ENCODE assay signal across 1 cellular context in the genomic region with DNA sequence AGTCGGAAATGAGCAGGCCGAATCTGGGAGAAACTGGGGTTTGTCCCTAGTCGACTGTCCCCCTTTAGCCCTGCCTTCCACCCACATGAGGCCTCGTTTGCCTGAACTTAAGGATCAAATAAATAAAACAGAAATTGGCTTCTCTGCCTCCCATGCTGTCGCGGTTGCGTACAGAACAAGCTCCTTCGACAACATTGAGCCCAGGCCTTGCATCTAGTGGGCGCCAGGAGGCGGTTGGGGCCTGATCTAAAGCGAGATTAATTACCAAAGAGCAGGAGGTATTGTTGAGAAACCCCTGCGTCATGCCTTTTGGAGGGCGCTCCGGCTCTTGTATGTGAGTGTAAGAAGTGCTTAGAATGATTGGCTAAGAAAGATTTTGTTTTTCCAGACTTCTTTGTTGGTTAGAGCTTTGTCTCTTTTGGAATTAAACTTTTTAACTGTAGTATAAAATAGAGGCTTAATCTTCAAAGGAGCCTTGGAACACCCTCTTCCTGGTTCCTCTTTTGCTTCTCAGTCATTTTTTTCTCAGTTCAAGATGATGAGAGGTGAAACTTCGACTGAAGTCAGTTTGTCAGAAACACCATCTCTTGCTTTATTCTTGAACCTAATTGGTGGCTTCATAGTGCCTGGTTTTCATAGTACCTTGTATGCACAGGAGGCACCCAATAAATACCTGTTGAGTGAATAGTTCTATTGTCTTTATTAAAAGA.
A peak's percentile ranks its signal among the peaks of the same experiment; 100 is the strongest.
TF ChIP-seq lines count a peak whose summit lies in the region.

No MANE protein-coding gene starts in this region.

TF ChIP-seq in HepG2, 621 proteins besides CTCF, POLR2A, EP300 and RAD21 (continues in another document):
- TF ChIP-seq, protein P1, sequence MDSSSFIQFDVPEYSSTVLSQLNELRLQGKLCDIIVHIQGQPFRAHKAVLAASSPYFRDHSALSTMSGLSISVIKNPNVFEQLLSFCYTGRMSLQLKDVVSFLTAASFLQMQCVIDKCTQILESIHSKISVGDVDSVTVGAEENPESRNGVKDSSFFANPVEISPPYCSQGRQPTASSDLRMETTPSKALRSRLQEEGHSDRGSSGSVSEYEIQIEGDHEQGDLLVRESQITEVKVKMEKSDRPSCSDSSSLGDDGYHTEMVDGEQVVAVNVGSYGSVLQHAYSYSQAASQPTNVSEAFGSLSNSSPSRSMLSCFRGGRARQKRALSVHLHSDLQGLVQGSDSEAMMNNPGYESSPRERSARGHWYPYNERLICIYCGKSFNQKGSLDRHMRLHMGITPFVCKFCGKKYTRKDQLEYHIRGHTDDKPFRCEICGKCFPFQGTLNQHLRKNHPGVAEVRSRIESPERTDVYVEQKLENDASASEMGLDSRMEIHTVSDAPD (CRISPR knock-in tag; IDR thresholded peaks at IDR 0.05) = peak; percentile 63; the same call in 1 of the 2 replicates
- TF ChIP-seq MXD4 (CRISPR knock-in tag; IDR thresholded peaks at IDR 0.05) (no peak), EZH2 (conservative IDR thresholded peaks at IDR 0.05; ENCODE audit: low read depth, low read length) (no peak), FOXP1 (IDR thresholded peaks at IDR 0.05) (no peak), FOXP1 (CRISPR knock-in tag; IDR thresholded peaks at IDR 0.05) (no peak), ARID2 (CRISPR knock-in tag; IDR thresholded peaks at IDR 0.05; ENCODE audit: borderline replicate concordance) (0 out of 2 replicates have a peak, but pooled peaks have one; percentile 70), ZFP82 (CRISPR knock-in tag; IDR thresholded peaks at IDR 0.05; ENCODE audit: borderline replicate concordance) (no peak), SMC3 (IDR thresholded peaks at IDR 0.05; ENCODE audit: low read length) (peak; percentile 57), STAG1 (CRISPR knock-in tag; IDR thresholded peaks at IDR 0.05) (peak; percentile 58), ZMYM2 (CRISPR knock-in tag; IDR thresholded peaks at IDR 0.05) (no peak), NFKBIZ (CRISPR knock-in tag; IDR thresholded peaks at IDR 0.05) (no peak), ZNF446 (CRISPR knock-in tag; IDR thresholded peaks at IDR 0.05) (peak; percentile 55; the same call in 1 of the 2 replicates), SMAD9 (CRISPR knock-in tag; IDR thresholded peaks at IDR 0.05) (no peak), DMAP1 (CRISPR knock-in tag; IDR thresholded peaks at IDR 0.05) (no peak), CEBPG (CRISPR knock-in tag; IDR thresholded peaks at IDR 0.05) (peak; percentile 38; the same call in 1 of the 2 replicates), GATA4 (IDR thresholded peaks at IDR 0.05; ENCODE audit: borderline replicate concordance, low read depth) (no peak), ZNF768 (CRISPR knock-in tag; IDR thresholded peaks at IDR 0.05) (no peak), SP4 (CRISPR knock-in tag; IDR thresholded peaks at IDR 0.05) (no peak), ZNF331 (CRISPR knock-in tag; IDR thresholded peaks at IDR 0.05) (no peak), NFRKB (IDR thresholded peaks at IDR 0.05) (no peak), NFE2L1 (CRISPR knock-in tag; IDR thresholded peaks at IDR 0.05; ENCODE audit: borderline replicate concordance) (0 out of 2 replicates have a peak, but pooled peaks have one; percentile 0), CEBPB (IDR thresholded peaks at IDR 0.05; ENCODE audit: borderline replicate concordance, low read depth, low read length) (no peak), CCDC6 (CRISPR knock-in tag; IDR thresholded peaks at IDR 0.05) (no peak), MIXL1 (CRISPR knock-in tag; IDR thresholded peaks at IDR 0.05) (peak; percentile 59; the same call in 1 of the 2 replicates), XRCC5 (optimal IDR thresholded peaks at IDR 0.05; ENCODE audit: low read length) (no peak)
- TF ChIP-seq, protein P2, sequence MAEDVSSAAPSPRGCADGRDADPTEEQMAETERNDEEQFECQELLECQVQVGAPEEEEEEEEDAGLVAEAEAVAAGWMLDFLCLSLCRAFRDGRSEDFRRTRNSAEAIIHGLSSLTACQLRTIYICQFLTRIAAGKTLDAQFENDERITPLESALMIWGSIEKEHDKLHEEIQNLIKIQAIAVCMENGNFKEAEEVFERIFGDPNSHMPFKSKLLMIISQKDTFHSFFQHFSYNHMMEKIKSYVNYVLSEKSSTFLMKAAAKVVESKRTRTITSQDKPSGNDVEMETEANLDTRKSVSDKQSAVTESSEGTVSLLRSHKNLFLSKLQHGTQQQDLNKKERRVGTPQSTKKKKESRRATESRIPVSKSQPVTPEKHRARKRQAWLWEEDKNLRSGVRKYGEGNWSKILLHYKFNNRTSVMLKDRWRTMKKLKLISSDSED (CRISPR knock-in tag; IDR thresholded peaks at IDR 0.05) = no peak
- TF ChIP-seq, protein P3, sequence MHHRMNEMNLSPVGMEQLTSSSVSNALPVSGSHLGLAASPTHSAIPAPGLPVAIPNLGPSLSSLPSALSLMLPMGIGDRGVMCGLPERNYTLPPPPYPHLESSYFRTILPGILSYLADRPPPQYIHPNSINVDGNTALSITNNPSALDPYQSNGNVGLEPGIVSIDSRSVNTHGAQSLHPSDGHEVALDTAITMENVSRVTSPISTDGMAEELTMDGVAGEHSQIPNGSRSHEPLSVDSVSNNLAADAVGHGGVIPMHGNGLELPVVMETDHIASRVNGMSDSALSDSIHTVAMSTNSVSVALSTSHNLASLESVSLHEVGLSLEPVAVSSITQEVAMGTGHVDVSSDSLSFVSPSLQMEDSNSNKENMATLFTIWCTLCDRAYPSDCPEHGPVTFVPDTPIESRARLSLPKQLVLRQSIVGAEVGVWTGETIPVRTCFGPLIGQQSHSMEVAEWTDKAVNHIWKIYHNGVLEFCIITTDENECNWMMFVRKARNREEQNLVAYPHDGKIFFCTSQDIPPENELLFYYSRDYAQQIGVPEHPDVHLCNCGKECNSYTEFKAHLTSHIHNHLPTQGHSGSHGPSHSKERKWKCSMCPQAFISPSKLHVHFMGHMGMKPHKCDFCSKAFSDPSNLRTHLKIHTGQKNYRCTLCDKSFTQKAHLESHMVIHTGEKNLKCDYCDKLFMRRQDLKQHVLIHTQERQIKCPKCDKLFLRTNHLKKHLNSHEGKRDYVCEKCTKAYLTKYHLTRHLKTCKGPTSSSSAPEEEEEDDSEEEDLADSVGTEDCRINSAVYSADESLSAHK (CRISPR knock-in tag; IDR thresholded peaks at IDR 0.05; ENCODE audit: borderline replicate concordance) = no peak
- TF ChIP-seq, protein P4, sequence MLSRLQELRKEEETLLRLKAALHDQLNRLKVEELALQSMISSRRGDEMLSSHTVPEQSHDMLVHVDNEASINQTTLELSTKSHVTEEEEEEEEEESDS (CRISPR knock-in tag; IDR thresholded peaks at IDR 0.05; ENCODE audit: borderline replicate concordance) = peak; percentile 47; the same call in 1 of the 2 replicates
- TF ChIP-seq, protein P5, sequence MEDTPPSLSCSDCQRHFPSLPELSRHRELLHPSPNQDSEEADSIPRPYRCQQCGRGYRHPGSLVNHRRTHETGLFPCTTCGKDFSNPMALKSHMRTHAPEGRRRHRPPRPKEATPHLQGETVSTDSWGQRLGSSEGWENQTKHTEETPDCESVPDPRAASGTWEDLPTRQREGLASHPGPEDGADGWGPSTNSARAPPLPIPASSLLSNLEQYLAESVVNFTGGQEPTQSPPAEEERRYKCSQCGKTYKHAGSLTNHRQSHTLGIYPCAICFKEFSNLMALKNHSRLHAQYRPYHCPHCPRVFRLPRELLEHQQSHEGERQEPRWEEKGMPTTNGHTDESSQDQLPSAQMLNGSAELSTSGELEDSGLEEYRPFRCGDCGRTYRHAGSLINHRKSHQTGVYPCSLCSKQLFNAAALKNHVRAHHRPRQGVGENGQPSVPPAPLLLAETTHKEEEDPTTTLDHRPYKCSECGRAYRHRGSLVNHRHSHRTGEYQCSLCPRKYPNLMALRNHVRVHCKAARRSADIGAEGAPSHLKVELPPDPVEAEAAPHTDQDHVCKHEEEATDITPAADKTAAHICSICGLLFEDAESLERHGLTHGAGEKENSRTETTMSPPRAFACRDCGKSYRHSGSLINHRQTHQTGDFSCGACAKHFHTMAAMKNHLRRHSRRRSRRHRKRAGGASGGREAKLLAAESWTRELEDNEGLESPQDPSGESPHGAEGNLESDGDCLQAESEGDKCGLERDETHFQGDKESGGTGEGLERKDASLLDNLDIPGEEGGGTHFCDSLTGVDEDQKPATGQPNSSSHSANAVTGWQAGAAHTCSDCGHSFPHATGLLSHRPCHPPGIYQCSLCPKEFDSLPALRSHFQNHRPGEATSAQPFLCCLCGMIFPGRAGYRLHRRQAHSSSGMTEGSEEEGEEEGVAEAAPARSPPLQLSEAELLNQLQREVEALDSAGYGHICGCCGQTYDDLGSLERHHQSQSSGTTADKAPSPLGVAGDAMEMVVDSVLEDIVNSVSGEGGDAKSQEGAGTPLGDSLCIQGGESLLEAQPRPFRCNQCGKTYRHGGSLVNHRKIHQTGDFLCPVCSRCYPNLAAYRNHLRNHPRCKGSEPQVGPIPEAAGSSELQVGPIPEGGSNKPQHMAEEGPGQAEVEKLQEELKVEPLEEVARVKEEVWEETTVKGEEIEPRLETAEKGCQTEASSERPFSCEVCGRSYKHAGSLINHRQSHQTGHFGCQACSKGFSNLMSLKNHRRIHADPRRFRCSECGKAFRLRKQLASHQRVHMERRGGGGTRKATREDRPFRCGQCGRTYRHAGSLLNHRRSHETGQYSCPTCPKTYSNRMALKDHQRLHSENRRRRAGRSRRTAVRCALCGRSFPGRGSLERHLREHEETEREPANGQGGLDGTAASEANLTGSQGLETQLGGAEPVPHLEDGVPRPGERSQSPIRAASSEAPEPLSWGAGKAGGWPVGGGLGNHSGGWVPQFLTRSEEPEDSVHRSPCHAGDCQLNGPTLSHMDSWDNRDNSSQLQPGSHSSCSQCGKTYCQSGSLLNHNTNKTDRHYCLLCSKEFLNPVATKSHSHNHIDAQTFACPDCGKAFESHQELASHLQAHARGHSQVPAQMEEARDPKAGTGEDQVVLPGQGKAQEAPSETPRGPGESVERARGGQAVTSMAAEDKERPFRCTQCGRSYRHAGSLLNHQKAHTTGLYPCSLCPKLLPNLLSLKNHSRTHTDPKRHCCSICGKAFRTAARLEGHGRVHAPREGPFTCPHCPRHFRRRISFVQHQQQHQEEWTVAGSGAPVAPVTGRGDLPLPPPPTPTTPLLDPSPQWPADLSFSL (CRISPR knock-in tag; IDR thresholded peaks at IDR 0.05) = no peak
- TF ChIP-seq, protein P6, sequence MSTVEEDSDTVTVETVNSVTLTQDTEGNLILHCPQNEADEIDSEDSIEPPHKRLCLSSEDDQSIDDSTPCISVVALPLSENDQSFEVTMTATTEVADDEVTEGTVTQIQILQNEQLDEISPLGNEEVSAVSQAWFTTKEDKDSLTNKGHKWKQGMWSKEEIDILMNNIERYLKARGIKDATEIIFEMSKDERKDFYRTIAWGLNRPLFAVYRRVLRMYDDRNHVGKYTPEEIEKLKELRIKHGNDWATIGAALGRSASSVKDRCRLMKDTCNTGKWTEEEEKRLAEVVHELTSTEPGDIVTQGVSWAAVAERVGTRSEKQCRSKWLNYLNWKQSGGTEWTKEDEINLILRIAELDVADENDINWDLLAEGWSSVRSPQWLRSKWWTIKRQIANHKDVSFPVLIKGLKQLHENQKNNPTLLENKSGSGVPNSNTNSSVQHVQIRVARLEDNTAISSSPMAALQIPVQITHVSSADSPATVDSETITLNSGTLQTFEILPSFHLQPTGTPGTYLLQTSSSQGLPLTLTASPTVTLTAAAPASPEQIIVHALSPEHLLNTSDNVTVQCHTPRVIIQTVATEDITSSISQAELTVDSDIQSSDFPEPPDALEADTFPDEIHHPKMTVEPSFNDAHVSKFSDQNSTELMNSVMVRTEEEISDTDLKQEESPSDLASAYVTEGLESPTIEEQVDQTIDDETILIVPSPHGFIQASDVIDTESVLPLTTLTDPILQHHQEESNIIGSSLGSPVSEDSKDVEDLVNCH (CRISPR knock-in tag; IDR thresholded peaks at IDR 0.05) = no peak
- TF ChIP-seq, protein P7, sequence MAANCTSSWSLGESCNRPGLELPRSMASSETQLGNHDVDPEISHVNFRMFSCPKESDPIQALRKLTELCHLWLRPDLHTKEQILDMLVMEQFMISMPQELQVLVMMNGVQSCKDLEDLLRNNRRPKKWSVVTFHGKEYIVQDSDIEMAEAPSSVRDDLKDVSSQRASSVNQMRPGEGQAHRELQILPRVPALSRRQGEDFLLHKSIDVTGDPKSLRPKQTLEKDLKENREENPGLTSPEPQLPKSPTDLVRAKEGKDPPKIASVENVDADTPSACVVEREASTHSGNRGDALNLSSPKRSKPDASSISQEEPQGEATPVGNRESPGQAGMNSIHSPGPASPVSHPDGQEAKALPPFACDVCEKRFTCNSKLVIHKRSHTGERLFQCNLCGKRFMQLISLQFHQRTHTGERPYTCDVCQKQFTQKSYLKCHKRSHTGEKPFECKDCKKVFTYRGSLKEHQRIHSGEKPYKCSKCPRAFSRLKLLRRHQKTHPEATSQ (CRISPR knock-in tag; IDR thresholded peaks at IDR 0.05; ENCODE audit: borderline replicate concordance) = 0 out of 2 replicates have a peak, but pooled peaks have one; percentile 35
- TF ChIP-seq, protein P8, sequence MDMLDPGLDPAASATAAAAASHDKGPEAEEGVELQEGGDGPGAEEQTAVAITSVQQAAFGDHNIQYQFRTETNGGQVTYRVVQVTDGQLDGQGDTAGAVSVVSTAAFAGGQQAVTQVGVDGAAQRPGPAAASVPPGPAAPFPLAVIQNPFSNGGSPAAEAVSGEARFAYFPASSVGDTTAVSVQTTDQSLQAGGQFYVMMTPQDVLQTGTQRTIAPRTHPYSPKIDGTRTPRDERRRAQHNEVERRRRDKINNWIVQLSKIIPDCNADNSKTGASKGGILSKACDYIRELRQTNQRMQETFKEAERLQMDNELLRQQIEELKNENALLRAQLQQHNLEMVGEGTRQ (IDR thresholded peaks at IDR 0.05; ENCODE audit: low read depth, low read length) = no peak
- TF ChIP-seq, protein P8 (CRISPR knock-in tag; IDR thresholded peaks at IDR 0.05; ENCODE audit: borderline replicate concordance) = no peak
- TF ChIP-seq, protein P9, sequence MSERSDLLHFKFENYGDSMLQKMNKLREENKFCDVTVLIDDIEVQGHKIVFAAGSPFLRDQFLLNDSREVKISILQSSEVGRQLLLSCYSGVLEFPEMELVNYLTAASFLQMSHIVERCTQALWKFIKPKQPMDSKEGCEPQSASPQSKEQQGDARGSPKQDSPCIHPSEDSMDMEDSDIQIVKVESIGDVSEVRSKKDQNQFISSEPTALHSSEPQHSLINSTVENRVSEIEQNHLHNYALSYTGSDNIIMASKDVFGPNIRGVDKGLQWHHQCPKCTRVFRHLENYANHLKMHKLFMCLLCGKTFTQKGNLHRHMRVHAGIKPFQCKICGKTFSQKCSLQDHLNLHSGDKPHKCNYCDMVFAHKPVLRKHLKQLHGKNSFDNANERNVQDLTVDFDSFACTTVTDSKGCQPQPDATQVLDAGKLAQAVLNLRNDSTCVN (CRISPR knock-in tag; IDR thresholded peaks at IDR 0.05; ENCODE audit: borderline replicate concordance) = no peak
- TF ChIP-seq, protein P10, sequence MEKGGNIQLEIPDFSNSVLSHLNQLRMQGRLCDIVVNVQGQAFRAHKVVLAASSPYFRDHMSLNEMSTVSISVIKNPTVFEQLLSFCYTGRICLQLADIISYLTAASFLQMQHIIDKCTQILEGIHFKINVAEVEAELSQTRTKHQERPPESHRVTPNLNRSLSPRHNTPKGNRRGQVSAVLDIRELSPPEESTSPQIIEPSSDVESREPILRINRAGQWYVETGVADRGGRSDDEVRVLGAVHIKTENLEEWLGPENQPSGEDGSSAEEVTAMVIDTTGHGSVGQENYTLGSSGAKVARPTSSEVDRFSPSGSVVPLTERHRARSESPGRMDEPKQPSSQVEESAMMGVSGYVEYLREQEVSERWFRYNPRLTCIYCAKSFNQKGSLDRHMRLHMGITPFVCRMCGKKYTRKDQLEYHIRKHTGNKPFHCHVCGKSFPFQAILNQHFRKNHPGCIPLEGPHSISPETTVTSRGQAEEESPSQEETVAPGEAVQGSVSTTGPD (CRISPR knock-in tag; IDR thresholded peaks at IDR 0.05) = no peak
